Comparison of ENCODE assay signal across 8 cellular contexts in genomic region chr10:86439544-86439943, GRCh38.
A peak's percentile ranks its signal among the peaks of the same experiment; 100 is the strongest.
DNase-seq lines count a peak whose midpoint lies in the region; ATAC-seq and TF ChIP-seq lines count a peak whose summit lies in the region.

No MANE protein-coding gene starts in this region.

- peaks cover 4% of the 10 kb centered on the region for H3K4me1 Mint-ChIP-seq in neural progenitor cell

- H3K27ac ChIP-seq in neural progenitor cell = peak overlapping the region; percentile 0

- peak; percentile 47 for DNase-seq in BJ (ENCODE audit: low read depth)
- DNase-seq in KBM-7 = peak; percentile 24
- peak; percentile 99 for DNase-seq in choroid plexus epithelial cell (ENCODE audit: low read depth)
- no peak for DNase-seq in neural progenitor cell (ENCODE audit: low spot score)
- DNase-seq in NCI-H1092 treated with DMSO at 0.1 percent for 48 hours (lab: John Stamatoyannopoulos, UW) = no peak
- no peak for DNase-seq in NCI-H1930 (lab: John Stamatoyannopoulos, UW)
- DNase-seq in DMS153 (lab: John Stamatoyannopoulos, UW) = no peak

- no peaks in the 10 kb centered on the region for H3K79me2 ChIP-seq in neural progenitor cell (ENCODE audit: low read depth)

- H3K4me3 ChIP-seq in BJ (ENCODE audit: low read depth, low read length) (no peak overlapping the region), choroid plexus epithelial cell (ENCODE audit: low read depth, low read length) (no peak overlapping the region), neural progenitor cell (no peak overlapping the region)

- peaks cover 46% of the 10 kb centered on the region for H3K36me3 Mint-ChIP-seq in neural progenitor cell

- H3K4me1 ChIP-seq in neural progenitor cell = no peaks in the 10 kb centered on the region

- in situ Hi-C loops in KBM-7 (cut with MboI; ENCODE audit: low pct_unique_long_range_greater_than_20kb, low sequenced_read_pairs) = no loop called here

- H3K36me3 ChIP-seq in BJ (ENCODE audit: control insufficient read depth, insufficient read depth, low read length) (peaks cover 9% of the 10 kb centered on the region), neural progenitor cell (peaks cover 24% of the 10 kb centered on the region)

- CTCF ChIA-PET in BJ (lab: Yijun Ruan, JAX) = interaction anchor here (0.6 to 1.5 kb wide), 6 partner anchors 9 to 81 kb away, joined by 3 to 6 read pairs (median 3); no protein-coding TSS in a partner anchor

- no peak overlapping the region for H3K9ac ChIP-seq in neural progenitor cell

- H3K27me3 ChIP-seq in BJ (ENCODE audit: control insufficient read depth, insufficient read depth, low read length) = no peaks in the 10 kb centered on the region
- no peaks in the 10 kb centered on the region for H3K27me3 ChIP-seq in neural progenitor cell

- no peak overlapping the region for H3K27ac Mint-ChIP-seq in neural progenitor cell

- H3K9me3 ChIP-seq in neural progenitor cell (ENCODE audit: low read depth) = no peaks in the 10 kb centered on the region

- ATAC-seq in HG02763 (IDR thresholded peaks at IDR 0.05; ENCODE audit: unreplicated experiment) = no peak

- H3K4me3 Mint-ChIP-seq in neural progenitor cell = no peak overlapping the region

- H3K27me3 Mint-ChIP-seq in neural progenitor cell (ENCODE audit: insufficient read depth, low read depth) = no peaks in the 10 kb centered on the region

- H3K4me2 ChIP-seq in neural progenitor cell = no peak overlapping the region

- no peaks in the 10 kb centered on the region for H4K20me1 ChIP-seq in neural progenitor cell (ENCODE audit: low read depth)

- TF ChIP-seq CTCF in BJ (IDR thresholded peaks at IDR 0.05; ENCODE audit: insufficient read depth, low read depth, low read length) = no peak
- peak; percentile 32 for TF ChIP-seq CTCF in choroid plexus epithelial cell (conservative IDR thresholded peaks at IDR 0.05; ENCODE audit: low read depth, low read length)
- no peak for TF ChIP-seq CTCF in neural progenitor cell (IDR thresholded peaks at IDR 0.05)

- H3K9me3 Mint-ChIP-seq in neural progenitor cell = no peaks in the 10 kb centered on the region

- H2AFZ ChIP-seq in neural progenitor cell (replicated peaks) = no peak overlapping the region

- POLR2A ChIA-PET in BJ (lab: Charles Lee) = no interaction called here

- H3F3A ChIP-seq in neural progenitor cell (ENCODE audit: low read depth) = peaks cover 10% of the 10 kb centered on the region

Comparison
In these comparisons a context has a peak if more than half of its experiments do, and no peak if none do; other contexts are left out.
1. DNase-seq: peak in BJ (single experiment), KBM-7 (single experiment) and choroid plexus epithelial cell (single experiment); none in neural progenitor cell (single experiment), NCI-H1092 treated with DMSO at 0.1 percent for 48 hours (single experiment), NCI-H1930 (0 of 2) and DMS153 (single experiment).